Comparison of ENCODE assay signal across 29 cellular contexts in genomic region chr6:161305860-161306259, GRCh38.
"Had no signal": no experiment of that assay in that cellular context is flagged by ENCODE, and none has a peak within 500 bp of the region (broad histone marks: within the 10 kb centered on the region; RNA-seq: fewer than 3 reads in every experiment).

No MANE protein-coding gene starts in this region.

- H3K9me3 Mint-ChIP-seq: naive thymus-derived CD8-positive, alpha-beta T cell; nephron; neural crest cell; stimulated activated memory B cell treated with anti-CD40 and anti-IgM and Interleukin-4, amounts not matched to agents 10 μg/mL and 1 μg/mL and 100 μg/mL, for 72 hours; stimulated activated naive CD8-positive, alpha-beta T cell treated with anti-CD3 and anti-CD28 coated beads, Interleukin-15, amount 100 ng/mL, for 72 hours had no signal

- H3K4me1 Mint-ChIP-seq: immature natural killer cell; nephron; stimulated activated memory B cell treated with anti-CD40 and anti-IgM and Interleukin-4, amounts not matched to agents 10 μg/mL and 1 μg/mL and 100 μg/mL, for 72 hours; stimulated activated naive CD8-positive, alpha-beta T cell treated with anti-CD3 and anti-CD28 coated beads, Interleukin-15, amount 100 ng/mL, for 72 hours had no signal

- H3K4me3 ChIP-seq: left lung, lower lobe of right lung, ovary, prostate gland, sigmoid colon, thoracic aorta, tibial artery, upper lobe of right lung had no signal

- H3K36me3 ChIP-seq: left lung, lower lobe of right lung, neutrophil, ovary, prostate gland, sigmoid colon, thoracic aorta, tibial artery, upper lobe of right lung had no signal

- H3K27ac Mint-ChIP-seq: naive thymus-derived CD8-positive, alpha-beta T cell; nephron; stimulated activated memory B cell treated with anti-CD40 and anti-IgM and Interleukin-4, amounts not matched to agents 10 μg/mL and 1 μg/mL and 100 μg/mL, for 72 hours had no signal

- H3K36me3 Mint-ChIP-seq: immature natural killer cell; naive thymus-derived CD8-positive, alpha-beta T cell; stimulated activated memory B cell treated with anti-CD40 and anti-IgM and Interleukin-4, amounts not matched to agents 10 μg/mL and 1 μg/mL and 100 μg/mL, for 72 hours had no signal

- H3K27ac ChIP-seq: left lung, lower lobe of right lung, neutrophil, ovary, prostate gland, sigmoid colon, thoracic aorta, tibial artery, upper lobe of right lung had no signal

- H3K4me3 Mint-ChIP-seq: immature natural killer cell; naive thymus-derived CD8-positive, alpha-beta T cell; nephron; neural crest cell; stimulated activated memory B cell treated with anti-CD40 and anti-IgM and Interleukin-4, amounts not matched to agents 10 μg/mL and 1 μg/mL and 100 μg/mL, for 72 hours; stimulated activated naive CD8-positive, alpha-beta T cell treated with anti-CD3 and anti-CD28 coated beads, Interleukin-15, amount 100 ng/mL, for 72 hours had no signal

- H3K27me3 ChIP-seq: left lung, neutrophil, ovary, sigmoid colon, tibial artery, upper lobe of right lung had no signal

- DNase-seq: immature natural killer cell; kidney; left colon; left lung; lower lobe of right lung; mammary epithelial cell; mesenchymal stem cell; naive thymus-derived CD8-positive, alpha-beta T cell; occipital lobe; ovary; retina; right cardiac atrium; sigmoid colon; small intestine; stimulated activated CD4-positive, alpha-beta T cell treated with anti-CD3 and anti-CD28 coated beads, Interleukin-1b, Interleukin-23, amount 100 ng/mL, for 48 hours; stimulated activated CD4-positive, alpha-beta T cell treated with anti-CD3 and anti-CD28 coated beads, Interleukin-2, amount 100 ng/mL, for 48 hours; stimulated activated CD4-positive, alpha-beta T cell treated with anti-CD3 and anti-CD28 coated beads, Interleukin-4, amount 100 ng/mL, for 4 hours; stimulated activated CD8-positive, alpha-beta memory T cell treated with anti-CD3 and anti-CD28 coated beads, Interleukin-4, amount 100 ng/mL, for 48 hours; stimulated activated naive CD4-positive, alpha-beta T cell treated with Interleukin-2 at 50 U/mL for 16 hours; stimulated activated naive CD8-positive, alpha-beta T cell treated with anti-CD3 and anti-CD28 coated beads, Interleukin-15, amount 100 ng/mL, for 72 hours; tibial artery; trophoblast cell; upper lobe of right lung had no signal

- H3K9me3 ChIP-seq: left lung, lower lobe of right lung, neutrophil, ovary, prostate gland, sigmoid colon, thoracic aorta, tibial artery, upper lobe of right lung had no signal

- H3K4me1 ChIP-seq: left lung, prostate gland, upper lobe of right lung had no signal
